8 cellular contexts compared by ENCODE assay signal in genomic region chr2:99488587-99488998, GRCh38. TPM values are rescaled to one million over a fixed set of nuclear protein-coding genes. Genes with fewer than 3 reads are reported as not detected.
DNase-seq lines count a peak whose midpoint lies in the region; ATAC-seq and TF ChIP-seq lines count a peak whose summit lies in the region.

No MANE protein-coding gene starts in this region.

- peak overlapping the region; percentile 91 for H3K4me3 ChIP-seq in AG10803 (ENCODE audit: low read length)
- H3K4me3 ChIP-seq in SJCRH30: peak overlapping the region; percentile 77

- in situ Hi-C loops in GM13976 (cut with MboI; ENCODE audit: low sequenced_read_pairs, unreplicated experiment): loop anchor here (10.0 to 25.0 kb wide), 4 partner anchors 144 to 851 kb away; partner anchors contain the start of genes MITD1 and MRPL30

- peaks cover 29% of the 10 kb centered on the region for H3K36me3 Mint-ChIP-seq in effector memory CD8-positive, alpha-beta T cell (ENCODE audit: insufficient read depth)

- 0 out of 2 replicates have a peak, but pooled peaks cover 2% of the 10 kb centered on the region for H3K4me1 ChIP-seq in SJCRH30

- H3K4me1 Mint-ChIP-seq in effector memory CD8-positive, alpha-beta T cell (ENCODE audit: low read depth in 2 of 2): peaks cover 26 to 28% of the 10 kb centered on the region in 2 donors

- peak overlapping the region; percentile 95 to 99 for H3K27ac Mint-ChIP-seq in effector memory CD8-positive, alpha-beta T cell

- H3K9me3 ChIP-seq in SJCRH30 (replicated peaks): no peaks in the 10 kb centered on the region

- H3K36me3 ChIP-seq in SJCRH30: peaks cover 2% of the 10 kb centered on the region; the same call in 1 of the 2 replicates

- DNase-seq in AG10803 (ENCODE audit: low read depth) (peak; percentile 25), GM13976 (ENCODE audit: low spot score) (peak; percentile 40), SJCRH30 (peak in 1 of 2 experiments; percentile 47), myocyte (ENCODE audit: low read depth) (peak; percentile 13), left lobe of liver (ENCODE audit: low spot score) (no peak)
- no peak for DNase-seq in effector memory CD8-positive, alpha-beta T cell

- H3K27ac ChIP-seq in SJCRH30: peak overlapping the region; percentile 70

- no peak for ATAC-seq in effector memory CD8-positive, alpha-beta T cell (replicated peaks)
- ATAC-seq in GM21825 (IDR thresholded peaks at IDR 0.05; ENCODE audit: unreplicated experiment): no peak
- no peak for ATAC-seq in HG03571 (IDR thresholded peaks at IDR 0.05; ENCODE audit: unreplicated experiment)
- ATAC-seq in left lobe of liver: no peak

- H3K27me3 ChIP-seq in SJCRH30: no peaks in the 10 kb centered on the region

- TF ChIP-seq CTCF in AG10803 (conservative IDR thresholded peaks at IDR 0.05; ENCODE audit: low read length) (no peak), GM13976 (IDR thresholded peaks at IDR 0.05; ENCODE audit: borderline replicate concordance, control extremely low read depth, extremely low read depth, insufficient read depth, missing control alignments) (no peak)

- peak overlapping the region; percentile 97 for H3K4me3 Mint-ChIP-seq in effector memory CD8-positive, alpha-beta T cell

- H3K27me3 Mint-ChIP-seq in effector memory CD8-positive, alpha-beta T cell: no peaks in the 10 kb centered on the region

- no peaks in the 10 kb centered on the region for H3K9me3 Mint-ChIP-seq in effector memory CD8-positive, alpha-beta T cell

RNA-seq across cellular contexts. Expression of gene REV1, which starts 1.2 kb away (rescaled TPM):
- 35.5 and 50.8 TPM in 2 replicates for total RNA-seq in SJCRH30 (2014; rRNA removed; shearing (Covaris generic))
- 19.1 and 21.9 TPM in 2 replicates for total RNA-seq in myocyte
- polyA plus RNA-seq in myocyte (2012): 12.9 TPM
- 14.3 TPM for total RNA-seq in left lobe of liver

Comparison
In these comparisons a context has a peak if more than half of its experiments do, and no peak if none do; other contexts are left out.
1. DNase-seq: peak in AG10803 (single experiment), GM13976 (single experiment) and myocyte (single experiment); none in effector memory CD8-positive, alpha-beta T cell (0 of 3) and left lobe of liver (single experiment).